In the genomic region with DNA sequence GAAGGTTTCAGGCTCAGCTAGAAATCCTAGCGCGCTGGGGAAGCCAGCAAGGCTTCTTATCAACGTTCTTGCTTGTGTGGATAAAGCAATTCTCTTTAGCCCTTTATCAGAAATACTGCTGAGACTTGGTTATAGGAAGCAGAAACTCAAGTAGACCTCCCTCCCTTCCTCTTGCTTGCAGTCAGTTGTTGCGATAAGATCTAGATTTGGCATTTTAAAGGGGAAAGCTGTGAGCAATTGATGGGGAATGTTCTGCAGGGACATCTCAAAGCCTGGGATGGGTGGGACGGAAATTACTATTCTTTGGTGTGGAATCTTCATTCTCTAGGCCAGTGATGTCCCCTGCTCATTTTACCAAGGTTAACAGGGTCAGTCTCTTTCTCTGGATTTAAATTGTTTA, we compare ENCODE assay signal across 21 cellular contexts.
DNase-seq lines count a peak whose midpoint lies in the region; ATAC-seq and TF ChIP-seq lines count a peak whose summit lies in the region.
"Had no signal": no experiment of that assay in that cellular context is flagged by ENCODE, and none has a peak within 500 bp of the region (broad histone marks: within the 10 kb centered on the region; RNA-seq: fewer than 3 reads in every experiment).

No MANE protein-coding gene starts in this region.

- no peak for ATAC-seq in GM18519 (IDR thresholded peaks at IDR 0.05; ENCODE audit: low FRiP score, unreplicated experiment)
- ATAC-seq in sciatic nerve = no peak
- ATAC-seq: T-helper 17 cell had no signal

- H3K4me1 Mint-ChIP-seq in nephron = no peaks in the 10 kb centered on the region

- TF ChIP-seq CTCF in nephron (IDR thresholded peaks at IDR 0.05; ENCODE audit: unreplicated experiment in 3 of 3) = no peak

- no peaks in the 10 kb centered on the region for H3K36me3 Mint-ChIP-seq in nephron (ENCODE audit: low read depth)
- H3K36me3 Mint-ChIP-seq: activated naive CD8-positive, alpha-beta T cell had no signal

- H3K9me3 Mint-ChIP-seq in nephron = no peaks in the 10 kb centered on the region

- peak overlapping the region in 2 of 3 experiments; percentile 18 to 22 for H3K4me3 Mint-ChIP-seq in nephron
- H3K4me3 Mint-ChIP-seq: activated naive CD8-positive, alpha-beta T cell; T-helper 17 cell had no signal

- H3K27ac ChIP-seq in epithelial cell of prostate = peak overlapping the region; percentile 2
- H3K27ac ChIP-seq: KMS-11, lower lobe of right lung, right atrium auricular region, transverse colon had no signal

- peaks cover 76% of the 10 kb centered on the region for H3K27me3 Mint-ChIP-seq in nephron (ENCODE audit: low read depth)

- peak; percentile 18 for DNase-seq in ELF-1 (ENCODE audit: low read depth, low spot score)
- peak; percentile 40 for DNase-seq in LHCN-M2 (ENCODE audit: low read depth)
- no peak for DNase-seq in epithelial cell of prostate (ENCODE audit: low read depth, low spot score)
- no peak for DNase-seq in kidney tubule cell (ENCODE audit: low spot score)
- no peak for DNase-seq in NOMO-1 treated with dmso at 0.1 percent for 144 hours (lab: John Stamatoyannopoulos, UW; ENCODE audit: unreplicated experiment)
- DNase-seq in sciatic nerve (ENCODE audit: low spot score) = no peak
- DNase-seq: activated CD4-positive, alpha-beta T cell treated with anti-CD3 and anti-CD28 coated beads for 1 hour; activated CD8-positive, alpha-beta memory T cell treated with anti-CD3 and anti-CD28 coated beads, Interleukin-2, amount 50 U/mL, for 48 hours; central memory CD4-positive, alpha-beta T cell; hypothalamus; lower lobe of right lung; NCI-H1930; NCI-H748 treated with DMSO at 0.1 percent for 48 hours; stimulated activated CD4-positive, alpha-beta T cell treated with anti-CD3 and anti-CD28 coated beads, Interleukin-4, amount 100 ng/mL, for 1 hour; T-helper 17 cell; transverse colon had no signal

- intact Hi-C loops in sciatic nerve (cut with DNase I) = no loop called here

- H3K27ac Mint-ChIP-seq in nephron = no peak overlapping the region
- H3K27ac Mint-ChIP-seq: activated naive CD8-positive, alpha-beta T cell; T-helper 17 cell had no signal

Comparison
In these comparisons a context has a peak if more than half of its experiments do, and no peak if none do; other contexts are left out.
1. DNase-seq: peak in ELF-1 (single experiment) and LHCN-M2 (single experiment); none in epithelial cell of prostate (single experiment), kidney tubule cell (single experiment), NOMO-1 treated with dmso at 0.1 percent for 144 hours (single experiment) and sciatic nerve (single experiment).